14 cellular contexts compared by ENCODE assay signal in the genomic region with DNA sequence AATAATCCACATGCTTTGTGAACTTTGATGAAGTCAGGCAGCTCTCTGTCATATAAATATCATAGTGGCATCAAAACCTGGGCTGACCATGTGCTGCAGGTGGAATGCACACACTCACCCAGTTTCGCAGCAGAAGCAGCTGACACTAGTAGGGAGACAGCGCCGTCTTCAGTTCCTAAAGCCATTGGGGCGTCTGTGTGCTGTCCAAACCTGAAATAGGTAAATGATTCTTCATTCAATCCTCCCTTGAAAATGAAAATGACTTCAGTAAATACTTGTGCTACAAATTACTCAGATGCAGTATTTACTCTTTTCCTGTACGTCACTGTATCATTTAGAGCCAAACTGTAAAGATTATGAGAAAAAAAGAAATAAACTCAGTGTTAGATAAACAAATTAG.
A peak's percentile ranks its signal among the peaks of the same experiment; 100 is the strongest.
DNase-seq lines count a peak whose midpoint lies in the region; ATAC-seq, FAIRE-seq and TF ChIP-seq lines count a peak whose summit lies in the region.
"Had no signal": no experiment of that assay in that cellular context is flagged by ENCODE, and none has a peak within 500 bp of the region (broad histone marks: within the 10 kb centered on the region; RNA-seq: fewer than 3 reads in every experiment).

No MANE protein-coding gene starts in this region.

- CTCF ChIA-PET in HepG2 (lab: Yijun Ruan, JAX; ENCODE audit: low intra/inter-chr PET ratio, low total read pairs) = no interaction called here

- H2BK20ac ChIP-seq in H9 (ENCODE audit: low read depth, low read length, poor library complexity, severe bottlenecking) = no peak overlapping the region

- in situ Hi-C loops in HepG2 (cut with HindIII; ENCODE audit: extremely low pct_ligation_motif_present, low pct_unique_long_range_greater_than_20kb) = no loop called here

- H2BK5ac ChIP-seq in H9 (ENCODE audit: insufficient read length, low read length) (no peak overlapping the region), mesenchymal stem cell (ENCODE audit: low read depth, low read length, poor library complexity, severe bottlenecking) (no peak overlapping the region)

- H3K27ac ChIP-seq in H9 (ENCODE audit: insufficient read length, low read depth, low read length) (no peak overlapping the region), HepG2 (ENCODE audit: extremely low read length, insufficient read depth, low read length) (no peak overlapping the region), mesenchymal stem cell (ENCODE audit: low read length, poor library complexity, severe bottlenecking) (no peak overlapping the region)
- H3K27ac ChIP-seq: epithelial cell of prostate, testis had no signal

- no peak overlapping the region for H4K5ac ChIP-seq in H9 (ENCODE audit: insufficient read length, low read depth, low read length)

- no peak overlapping the region for H2AFZ ChIP-seq in H9 (ENCODE audit: low read length)
- no peak overlapping the region for H2AFZ ChIP-seq in HepG2 (ENCODE audit: low read length)
- H2AFZ ChIP-seq in mesenchymal stem cell (ENCODE audit: low read depth, low read length) = no peak overlapping the region

- no peak for FAIRE-seq in HepG2 (lab: Jason Lieb, UNC)

- H3K79me2 ChIP-seq in H9 (ENCODE audit: insufficient read depth, low read length) (no peaks in the 10 kb centered on the region), HepG2 (ENCODE audit: insufficient read depth, low read length) (no peaks in the 10 kb centered on the region)

- H4K20me1 ChIP-seq in H9 (ENCODE audit: control insufficient read depth, insufficient read depth, insufficient read length) = no peaks in the 10 kb centered on the region
- H4K20me1 ChIP-seq in HepG2 (ENCODE audit: insufficient read depth, low read length) = no peaks in the 10 kb centered on the region

- H3T11ph ChIP-seq in H9 (ENCODE audit: low read length) = no peak overlapping the region

- TF ChIP-seq EP300 in HepG2 (IDR thresholded peaks at IDR 0.05; ENCODE audit: low read depth in 2 of 2, low read length in 2 of 2) (no peak), HepG2 (CRISPR knock-in tag; IDR thresholded peaks at IDR 0.05; ENCODE audit: borderline replicate concordance) (no peak)

- intact Hi-C loops in HepG2 (cut with micrococcal nuclease; ENCODE audit: unreplicated experiment) = loop anchor here (1.0 kb wide), 1 partner anchor 405 kb away; no protein-coding TSS in a partner anchor
- intact Hi-C loops in CD14-positive monocyte (cut with micrococcal nuclease) = no loop called here

- H3K18ac ChIP-seq in H9 (ENCODE audit: insufficient read length, low read depth, low read length) = no peak overlapping the region
- H3K18ac ChIP-seq in mesenchymal stem cell (ENCODE audit: low read depth in 1 of 2, low read length in 2 of 2) = no peak overlapping the region

- no peak overlapping the region for H3K23ac ChIP-seq in H9 (ENCODE audit: insufficient read length, low read depth, low read length)
- H3K23ac ChIP-seq in mesenchymal stem cell (ENCODE audit: low read length in 2 of 2) = no peak overlapping the region

- DNase-seq in H9 (no peak), NCI-H1436 (lab: John Stamatoyannopoulos, UW) (peak; percentile 24), SHP77 treated with DMSO at 0.1 percent for 48 hours (lab: John Stamatoyannopoulos, UW) (peak; percentile 13), HepG2 (ENCODE audit: low spot score) (peak; percentile 22), mesenchymal stem cell (no peak), NCI-H1048 (lab: John Stamatoyannopoulos, UW) (no peak), CD14-positive monocyte (ENCODE audit: low spot score) (no peak)
- DNase-seq: activated naive CD4-positive, alpha-beta T cell treated with anti-CD3 and anti-CD28 coated beads for 36 hours; CD8-positive, alpha-beta T cell; NCI-H226; occipital lobe; testis had no signal

- H3K4me3 Mint-ChIP-seq in H9 = no peak overlapping the region
- H3K4me3 Mint-ChIP-seq in CD14-positive monocyte = no peak overlapping the region
- H3K4me3 Mint-ChIP-seq: activated naive CD4-positive, alpha-beta T cell treated with anti-CD3 and anti-CD28 coated beads for 36 hours; CD8-positive, alpha-beta T cell had no signal

- H3K27me3 Mint-ChIP-seq in H9 (ENCODE audit: low read depth) (no peaks in the 10 kb centered on the region), CD14-positive monocyte (ENCODE audit: low read depth in 3 of 3) (no peaks in the 10 kb centered on the region)

- H2BK15ac ChIP-seq in H9 (ENCODE audit: low read depth, low read length) (no peak overlapping the region), mesenchymal stem cell (ENCODE audit: low read depth, poor library complexity, severe bottlenecking) (no peak overlapping the region)

- no CpG with 5 or more reads among the region's 5 CpGs for WGBS in H9 (ENCODE audit: extremely low coverage, insufficient read length, low lambda C conversion rate)
- 0% methylated on average over 5 of the region's 5 CpGs for WGBS in HepG2 (ENCODE audit: low lambda C conversion rate)
- 73% methylated on average over 3 of the region's 5 CpGs for WGBS in mesenchymal stem cell

- no peak overlapping the region for H4K8ac ChIP-seq in H9 (replicated peaks; ENCODE audit: insufficient read length, low read depth, low read length)
- H4K8ac ChIP-seq in mesenchymal stem cell (ENCODE audit: low read length) = no peak overlapping the region

- no peak overlapping the region for H3K4ac ChIP-seq in H9 (ENCODE audit: low read depth, low read length)
- H3K4ac ChIP-seq in mesenchymal stem cell (ENCODE audit: low read depth in 1 of 2, low read length in 2 of 2) = no peak overlapping the region

- H2BK120ac ChIP-seq in H9 (ENCODE audit: low read depth, low read length, poor library complexity, severe bottlenecking) (no peak overlapping the region), mesenchymal stem cell (ENCODE audit: low read depth, low read length) (no peak overlapping the region)

- H3K79me1 ChIP-seq in H9 (ENCODE audit: insufficient read depth, low read depth, low read length, poor library complexity, severe bottlenecking) (no peaks in the 10 kb centered on the region), mesenchymal stem cell (replicated peaks; ENCODE audit: low read length, poor library complexity, severe bottlenecking) (no peaks in the 10 kb centered on the region)

- no peaks in the 10 kb centered on the region for H3K36me3 ChIP-seq in HepG2 (replicated peaks in 1 of 2; ENCODE audit: control insufficient read depth in 1 of 2, insufficient read depth in 2 of 2, low read length in 2 of 2)
- H3K36me3 ChIP-seq in mesenchymal stem cell (ENCODE audit: control insufficient read depth in 1 of 2, insufficient read depth in 2 of 2, low read depth in 1 of 2, low read length in 2 of 2) = no peaks in the 10 kb centered on the region

- peaks cover 4 to 9% of the 10 kb centered on the region in 2 experiments; a peak in 2 of 4 replicates for H3K4me1 Mint-ChIP-seq in H9
- no peaks in the 10 kb centered on the region for H3K4me1 Mint-ChIP-seq in CD14-positive monocyte

- H4K91ac ChIP-seq in H9 (ENCODE audit: insufficient read length, low read depth, low read length) = no peak overlapping the region
- H4K91ac ChIP-seq in mesenchymal stem cell (ENCODE audit: low read length) = no peak overlapping the region

- H2AK5ac ChIP-seq in H9 (ENCODE audit: insufficient read length, low read length) (no peak overlapping the region), mesenchymal stem cell (ENCODE audit: low read length, severe bottlenecking) (no peak overlapping the region)

- no peak overlapping the region for H2BK12ac ChIP-seq in H9 (ENCODE audit: insufficient read length, low read depth, low read length)
- H2BK12ac ChIP-seq in mesenchymal stem cell (ENCODE audit: low read length in 2 of 2) = no peak overlapping the region

- H3K36me3 Mint-ChIP-seq in H9 (ENCODE audit: insufficient read depth in 1 of 3, low read depth in 3 of 3) (no peaks in the 10 kb centered on the region), CD14-positive monocyte (no peaks in the 10 kb centered on the region)
- H3K36me3 Mint-ChIP-seq: CD8-positive, alpha-beta T cell had no signal

- H3K9me3 ChIP-seq in H9 (ENCODE audit: control insufficient read depth, low read depth, low read length) (no peaks in the 10 kb centered on the region), HepG2 (ENCODE audit: low read length) (no peaks in the 10 kb centered on the region), mesenchymal stem cell (ENCODE audit: control insufficient read depth, low read length) (no peaks in the 10 kb centered on the region)
- H3K9me3 ChIP-seq: testis had no signal

- no peaks in the 10 kb centered on the region for H3K27me3 ChIP-seq in H9 (ENCODE audit: insufficient read depth, low read length)
- H3K27me3 ChIP-seq in HepG2 (ENCODE audit: control insufficient read depth in 1 of 2, insufficient read depth in 2 of 2, low read length in 2 of 2) = no peaks in the 10 kb centered on the region
- H3K27me3 ChIP-seq in mesenchymal stem cell (ENCODE audit: control insufficient read depth in 1 of 2, insufficient read depth in 1 of 2, low read length in 2 of 2) = peaks cover 0 to 11% of the 10 kb centered on the region in 2 experiments
- H3K27me3 ChIP-seq: testis had no signal

- BruUV-seq in HepG2 (replicated peaks; lab: Mats Ljungman, UMichigan) = no TSS peak

- TF ChIP-seq CTCF in H9 (conservative IDR thresholded peaks at IDR 0.05) = peak; percentile 31; the same call in 2 of the 3 replicates
- peak; percentile 60 for TF ChIP-seq CTCF in HepG2 (CRISPR knock-in tag; IDR thresholded peaks at IDR 0.05)
- TF ChIP-seq CTCF in CD14-positive monocyte (IDR thresholded peaks at IDR 0.05) = no peak

- H3K14ac ChIP-seq in H9 (ENCODE audit: insufficient read depth, low read length) (no peak overlapping the region), mesenchymal stem cell (ENCODE audit: low read length in 2 of 2) (no peak overlapping the region)

- H3K4me3 ChIP-seq in HepG2 (replicated peaks in 1 of 3; ENCODE audit: insufficient read depth in 1 of 3, low read depth in 2 of 3, low read length in 3 of 3) (no peak overlapping the region), mesenchymal stem cell (ENCODE audit: insufficient read depth in 1 of 2, low read depth in 1 of 2, low read length in 2 of 2) (no peak overlapping the region)
- H3K4me3 ChIP-seq: testis had no signal

- no peaks in the 10 kb centered on the region for H3K9me3 Mint-ChIP-seq in H9
- H3K9me3 Mint-ChIP-seq in CD14-positive monocyte = peaks cover 0 to 2% (median 0%) of the 10 kb centered on the region in 7 donors
- H3K9me3 Mint-ChIP-seq: activated naive CD4-positive, alpha-beta T cell treated with anti-CD3 and anti-CD28 coated beads for 36 hours; CD8-positive, alpha-beta T cell had no signal

- TF ChIP-seq POLR2A in HepG2 (IDR thresholded peaks at IDR 0.05; ENCODE audit: insufficient read depth in 1 of 2, low read depth in 2 of 2, low read length in 2 of 2) = no peak

- no peaks in the 10 kb centered on the region for H3K23me2 ChIP-seq in H9 (ENCODE audit: insufficient read length, low read depth, low read length, poor library complexity, severe bottlenecking)

- TF ChIP-seq RAD21 in HepG2 (CRISPR knock-in tag; IDR thresholded peaks at IDR 0.05) = no peak

- no peak overlapping the region for H3K56ac ChIP-seq in H9 (ENCODE audit: insufficient read length, low read depth, low read length)

- H3K9ac ChIP-seq in H9 (ENCODE audit: extremely low read depth, insufficient read length, low read length) (no peak overlapping the region), HepG2 (ENCODE audit: insufficient read depth, low read depth, low read length) (no peak overlapping the region), mesenchymal stem cell (ENCODE audit: low read length) (no peak overlapping the region)

- POLR2A ChIA-PET in HepG2 (lab: Yijun Ruan, JAX) = no interaction called here

- H3K27ac Mint-ChIP-seq in H9 (no peak overlapping the region), CD14-positive monocyte (no peak overlapping the region)
- H3K27ac Mint-ChIP-seq: activated naive CD4-positive, alpha-beta T cell treated with anti-CD3 and anti-CD28 coated beads for 36 hours; CD8-positive, alpha-beta T cell had no signal

- peak; percentile 73 for ATAC-seq in HepG2
- ATAC-seq in HG03457 (IDR thresholded peaks at IDR 0.05; ENCODE audit: unreplicated experiment) = no peak
- ATAC-seq: CD8-positive, alpha-beta T cell had no signal

- no peak overlapping the region for H3K4me2 ChIP-seq in H9 (ENCODE audit: insufficient read depth, insufficient read length, low read length)
- H3K4me2 ChIP-seq in HepG2 (ENCODE audit: low read depth, low read length) = no peak overlapping the region
- H3K4me2 ChIP-seq in mesenchymal stem cell (ENCODE audit: low read length, poor library complexity, severe bottlenecking) = no peak overlapping the region

- H3K4me1 ChIP-seq in H9 (ENCODE audit: insufficient read depth, low read length) (no peaks in the 10 kb centered on the region), HepG2 (ENCODE audit: insufficient read depth, low read length) (no peaks in the 10 kb centered on the region), mesenchymal stem cell (ENCODE audit: control insufficient read depth, insufficient read depth, low read depth, low read length) (no peaks in the 10 kb centered on the region)
- H3K4me1 ChIP-seq: testis had no signal

Comparison
In these comparisons a context has a peak if more than half of its experiments do, and no peak if none do; other contexts are left out.
1. DNase-seq: peak in NCI-H1436 (single experiment), SHP77 treated with DMSO at 0.1 percent for 48 hours (single experiment) and HepG2 (single experiment); none in H9 (single experiment), mesenchymal stem cell (single experiment), NCI-H1048 (single experiment) and CD14-positive monocyte (single experiment).